ENCODE assay signal across 8 cellular contexts in genomic region chr6:145929037-145929633, GRCh38. TPM values are rescaled to one million over a fixed set of nuclear protein-coding genes. Genes with fewer than 3 reads are reported as not detected.
DNase-seq lines count a peak whose midpoint lies in the region; ATAC-seq and TF ChIP-seq lines count a peak whose summit lies in the region.

No MANE protein-coding gene starts in this region.

- WGBS in thyroid gland, 2 donors: 34 to 42% methylated on average over 4 of the region's 4 CpGs

- H2AFZ ChIP-seq in MM.1S (ENCODE audit: low read length): no peak overlapping the region

- H3K9ac ChIP-seq in MM.1S (ENCODE audit: low read length): no peak overlapping the region

- H3K79me2 ChIP-seq in MM.1S (ENCODE audit: low read length): no peaks in the 10 kb centered on the region

- H3K9me2 ChIP-seq in MM.1S (replicated peaks; ENCODE audit: insufficient read depth, low read length): no peaks in the 10 kb centered on the region

- H3K4me2 ChIP-seq in MM.1S (ENCODE audit: low read depth, low read length): no peak overlapping the region

- TF ChIP-seq CTCF in MM.1S (IDR thresholded peaks at IDR 0.05; ENCODE audit: low read length): peak; percentile 46
- TF ChIP-seq CTCF in WERI-Rb-1 (IDR thresholded peaks at IDR 0.05; ENCODE audit: low read depth, low read length): peak; percentile 26; the same call in 1 of the 2 replicates
- peak in 4 of 6 experiments; percentile 44 to 62 (median 58) for TF ChIP-seq CTCF in thyroid gland (IDR thresholded peaks at IDR 0.05)

- no peaks in the 10 kb centered on the region for H3K4me1 ChIP-seq in MM.1S (ENCODE audit: low read length)
- H3K4me1 ChIP-seq in thyroid gland: no peaks in the 10 kb centered on the region

- H3K27ac ChIP-seq in MM.1S (ENCODE audit: low read length) (no peak overlapping the region), WERI-Rb-1 (no peak overlapping the region), thyroid gland (no peak overlapping the region)

- DNase-seq in NCI-H510A treated with DMSO at 0.1 percent for 48 hours (lab: John Stamatoyannopoulos, UW) (peak; percentile 20), NCI-H510A (lab: John Stamatoyannopoulos, UW) (no peak), MM.1S (peak; percentile 10), WERI-Rb-1 (no peak), hepatic stellate cell (ENCODE audit: low spot score) (peak; percentile 1), thyroid gland (no peak), activated gamma-delta T cell (lab: John Stamatoyannopoulos, UW) (no peak)

- TF ChIP-seq POLR2A in thyroid gland (IDR thresholded peaks at IDR 0.05): no peak

- no peaks in the 10 kb centered on the region for H3K27me3 ChIP-seq in MM.1S (replicated peaks; ENCODE audit: insufficient read depth, low read length)
- no peaks in the 10 kb centered on the region for H3K27me3 ChIP-seq in WERI-Rb-1 (ENCODE audit: insufficient read depth, low read depth, severe bottlenecking)
- H3K27me3 ChIP-seq in thyroid gland: no peaks in the 10 kb centered on the region

- H3F3A ChIP-seq in MM.1S (ENCODE audit: insufficient read depth, low read length): no peaks in the 10 kb centered on the region

- no peak for ATAC-seq in GM19455 (IDR thresholded peaks at IDR 0.05; ENCODE audit: unreplicated experiment)

- H3K9me3 ChIP-seq in MM.1S (replicated peaks; ENCODE audit: insufficient read depth, low read length) (no peaks in the 10 kb centered on the region), WERI-Rb-1 (ENCODE audit: severe bottlenecking) (no peaks in the 10 kb centered on the region), thyroid gland (no peaks in the 10 kb centered on the region)

- intact Hi-C loops in thyroid gland (cut with DNase I): loop anchor here (10.0 kb wide), 1 partner anchor 776 kb away; no protein-coding TSS in a partner anchor

- no peaks in the 10 kb centered on the region; the same call in 1 of the 2 replicates for H3K36me3 ChIP-seq in MM.1S (replicated peaks; ENCODE audit: insufficient read depth, low read length)
- peaks cover 26% of the 10 kb centered on the region for H3K36me3 ChIP-seq in WERI-Rb-1
- H3K36me3 ChIP-seq in thyroid gland: peaks cover 16 to 37% of the 10 kb centered on the region in 2 donors

- H3K4me3 ChIP-seq in MM.1S (ENCODE audit: low read length) (no peak overlapping the region), WERI-Rb-1 (ENCODE audit: low read depth, low read length) (no peak overlapping the region), thyroid gland (replicated peaks in 1 of 3) (no peak overlapping the region)

- H4K20me1 ChIP-seq in MM.1S (ENCODE audit: insufficient read depth, low read length): no peaks in the 10 kb centered on the region

RNA-seq across cellular contexts. Expression of gene SHPRH, which starts 35.0 kb away (rescaled TPM):
- 10 to 100 TPM; 53.0 to 81.3 (median 57.3) TPM for total RNA-seq in thyroid gland

Comparison
In these comparisons a context has a peak if more than half of its experiments do, and no peak if none do; other contexts are left out.
1. DNase-seq: peak in NCI-H510A treated with DMSO at 0.1 percent for 48 hours (single experiment), MM.1S (single experiment) and hepatic stellate cell (single experiment); none in NCI-H510A (single experiment), WERI-Rb-1 (single experiment), thyroid gland (0 of 2) and activated gamma-delta T cell (single experiment).
2. Peak in every context shown above with its lines, with median percentiles within 50 percentile points of each other: CTCF ChIP-seq.